Comparison of ENCODE assay signal across 14 cellular contexts in genomic region chr21:16418663-16419062, GRCh38.
A peak's percentile ranks its signal among the peaks of the same experiment; 100 is the strongest.
DNase-seq lines count a peak whose midpoint lies in the region; ATAC-seq and TF ChIP-seq lines count a peak whose summit lies in the region.
"Had no signal": no experiment of that assay in that cellular context is flagged by ENCODE, and none has a peak within 500 bp of the region (broad histone marks: within the 10 kb centered on the region; RNA-seq: fewer than 3 reads in every experiment).

No MANE protein-coding gene starts in this region.

- no peak overlapping the region for H2BK12ac ChIP-seq in mesenchymal stem cell (ENCODE audit: low read length in 2 of 2)

- H3K79me1 ChIP-seq in mesenchymal stem cell (replicated peaks; ENCODE audit: low read length, poor library complexity, severe bottlenecking): peaks cover 11% of the 10 kb centered on the region

- 92% methylated on average over 5 of the region's 5 CpGs for WGBS in mesenchymal stem cell

- H3K27me3 Mint-ChIP-seq in T-helper 17 cell: no peaks in the 10 kb centered on the region
- H3K27me3 Mint-ChIP-seq: activated T-helper 17 cell treated with anti-CD3 and anti-CD28 coated beads, Interleukin-2, amount 50 U/mL, for 72 hours; dendritic cell treated with granulocyte-macrophage colony-stimulating factor and Interleukin-4, amounts not matched to agents 40 ng/mL and 50 ng/mL, for 4 days had no signal

- no peak overlapping the region for H4K91ac ChIP-seq in mesenchymal stem cell (ENCODE audit: low read length)

- no peaks in the 10 kb centered on the region for H3K27me3 ChIP-seq in mesenchymal stem cell (ENCODE audit: control insufficient read depth in 1 of 2, insufficient read depth in 1 of 2, low read length in 2 of 2)
- H3K27me3 ChIP-seq in thoracic aorta (replicated peaks; ENCODE audit: insufficient read depth): no peaks in the 10 kb centered on the region

- no peak overlapping the region for H3K23ac ChIP-seq in mesenchymal stem cell (ENCODE audit: low read length in 2 of 2)

- no peak overlapping the region for H3K4me2 ChIP-seq in mesenchymal stem cell (ENCODE audit: low read length, poor library complexity, severe bottlenecking)
- H3K4me2 ChIP-seq: KMS-11 had no signal

- no peak overlapping the region for H2BK120ac ChIP-seq in mesenchymal stem cell (ENCODE audit: low read depth, low read length)

- no peak overlapping the region for H2AK5ac ChIP-seq in mesenchymal stem cell (ENCODE audit: low read length, severe bottlenecking)

- no peak overlapping the region for H4K8ac ChIP-seq in mesenchymal stem cell (ENCODE audit: low read length)

- no peak overlapping the region for H2AFZ ChIP-seq in mesenchymal stem cell (ENCODE audit: low read depth, low read length)

- H3K36me3 Mint-ChIP-seq in T-helper 17 cell (ENCODE audit: low read depth): no peaks in the 10 kb centered on the region

- H3K4me1 ChIP-seq in mesenchymal stem cell (ENCODE audit: control insufficient read depth, insufficient read depth, low read depth, low read length) (no peaks in the 10 kb centered on the region), thoracic aorta (ENCODE audit: control insufficient read depth in 1 of 2, low read depth in 2 of 2) (peaks cover 12 to 13% of the 10 kb centered on the region in 2 donors)

- H3K9me3 ChIP-seq in mesenchymal stem cell (ENCODE audit: control insufficient read depth, low read length): no peaks in the 10 kb centered on the region
- no peaks in the 10 kb centered on the region for H3K9me3 ChIP-seq in thoracic aorta
- no peaks in the 10 kb centered on the region for H3K9me3 ChIP-seq in T-helper 17 cell (ENCODE audit: control insufficient read depth, low read length, poor library complexity, severe bottlenecking)

- no peak overlapping the region for H3K4me3 Mint-ChIP-seq in T-helper 17 cell
- H3K4me3 Mint-ChIP-seq: activated T-helper 17 cell treated with anti-CD3 and anti-CD28 coated beads, Interleukin-2, amount 50 U/mL, for 72 hours; dendritic cell treated with granulocyte-macrophage colony-stimulating factor and Interleukin-4, amounts not matched to agents 40 ng/mL and 50 ng/mL, for 4 days had no signal

- no peaks in the 10 kb centered on the region for H3K4me1 Mint-ChIP-seq in T-helper 17 cell
- H3K4me1 Mint-ChIP-seq: activated T-helper 17 cell treated with anti-CD3 and anti-CD28 coated beads, Interleukin-2, amount 50 U/mL, for 72 hours had no signal

- H3K14ac ChIP-seq in mesenchymal stem cell (ENCODE audit: low read length in 2 of 2): no peak overlapping the region

- peak overlapping the region; percentile 90 for H3K9ac ChIP-seq in mesenchymal stem cell (ENCODE audit: low read length)
- H3K9ac ChIP-seq: KMS-11 had no signal

- H3K36me3 ChIP-seq in mesenchymal stem cell (ENCODE audit: control insufficient read depth in 1 of 2, insufficient read depth in 2 of 2, low read depth in 1 of 2, low read length in 2 of 2) (no peaks in the 10 kb centered on the region), thoracic aorta (no peaks in the 10 kb centered on the region)

- peak overlapping the region; percentile 86 for H3K27ac ChIP-seq in caudate nucleus (ENCODE audit: low read depth, low read length)
- no peak overlapping the region for H3K27ac ChIP-seq in mesenchymal stem cell (ENCODE audit: low read length, poor library complexity, severe bottlenecking)
- peak overlapping the region; percentile 11 to 69 for H3K27ac ChIP-seq in thoracic aorta
- H3K27ac ChIP-seq: KMS-11 had no signal

- no peak overlapping the region for H3K4ac ChIP-seq in mesenchymal stem cell (ENCODE audit: low read depth in 1 of 2, low read length in 2 of 2)

- no peak overlapping the region for H3K27ac Mint-ChIP-seq in T-helper 17 cell
- H3K27ac Mint-ChIP-seq: activated T-helper 17 cell treated with anti-CD3 and anti-CD28 coated beads, Interleukin-2, amount 50 U/mL, for 72 hours; dendritic cell treated with granulocyte-macrophage colony-stimulating factor and Interleukin-4, amounts not matched to agents 40 ng/mL and 50 ng/mL, for 4 days had no signal

- H3K4me3 ChIP-seq in mesenchymal stem cell (ENCODE audit: insufficient read depth in 1 of 2, low read depth in 1 of 2, low read length in 2 of 2): peak overlapping the region in 1 of 2 experiments; percentile 77
- H3K4me3 ChIP-seq in thoracic aorta: peak overlapping the region; percentile 64

- no peak overlapping the region for H2BK5ac ChIP-seq in mesenchymal stem cell (ENCODE audit: low read depth, low read length, poor library complexity, severe bottlenecking)

- peak; percentile 29 for DNase-seq in DMS53 (lab: John Stamatoyannopoulos, UW)
- no peak for DNase-seq in DMS53 treated with DMSO at 0.1 percent for 48 hours (lab: John Stamatoyannopoulos, UW; ENCODE audit: unreplicated experiment)
- no peak for DNase-seq in caudate nucleus (lab: John Stamatoyannopoulos, UW)
- DNase-seq in mesenchymal stem cell: no peak
- no peak for DNase-seq in thoracic aorta (ENCODE audit: low spot score)
- DNase-seq in T-helper 17 cell: no peak
- no peak for DNase-seq in activated CD4-positive, alpha-beta T cell treated with anti-CD3 and anti-CD28 coated beads, Interleukin-2, amount 50 U/mL, for 4 hours
- no peak for DNase-seq in AML-193 (lab: John Stamatoyannopoulos, UW)
- DNase-seq: mesendoderm; SHP77; stimulated activated CD8-positive, alpha-beta memory T cell treated with anti-CD3 and anti-CD28 coated beads, Interleukin-4, amount 100 ng/mL, for 48 hours had no signal

- no peak overlapping the region for H2BK15ac ChIP-seq in mesenchymal stem cell (ENCODE audit: low read depth, poor library complexity, severe bottlenecking)

- TF ChIP-seq CTCF in thoracic aorta (IDR thresholded peaks at IDR 0.05): no peak

- H3K18ac ChIP-seq in mesenchymal stem cell (ENCODE audit: low read depth in 1 of 2, low read length in 2 of 2): no peak overlapping the region

- peak; percentile 16 for ATAC-seq in thoracic aorta (ENCODE audit: insufficient number of reproducible peaks, low FRiP score, low read depth)
- ATAC-seq in T-helper 17 cell: no peak
- ATAC-seq: activated T-helper 17 cell treated with anti-CD3 and anti-CD28 coated beads, Interleukin-2, amount 50 U/mL, for 72 hours had no signal
